ENCODE assay signal across 15 cellular contexts in the genomic region with DNA sequence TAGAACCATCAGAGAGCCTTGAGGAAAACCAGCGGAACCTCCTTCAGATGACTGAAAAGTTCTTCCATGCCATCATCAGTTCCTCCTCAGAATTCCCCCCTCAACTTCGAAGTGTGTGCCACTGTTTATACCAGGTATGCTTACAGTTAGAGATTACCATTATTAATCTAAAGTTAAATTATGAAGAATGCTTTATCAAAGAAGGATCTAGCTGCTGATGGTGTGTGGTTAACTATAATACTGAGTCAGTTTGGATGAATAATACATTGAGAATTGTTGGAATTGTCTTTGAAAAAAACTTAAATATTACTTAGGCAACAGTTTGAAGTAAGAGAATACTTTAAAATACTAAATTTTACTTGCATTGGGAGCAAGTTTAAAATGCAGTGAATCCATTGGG. TPM values are rescaled to one million over a fixed set of nuclear protein-coding genes. Genes with fewer than 3 reads are reported as not detected.
DNase-seq lines count a peak whose midpoint lies in the region; TF ChIP-seq lines count a peak whose summit lies in the region.
"Had no signal": no experiment of that assay in that cellular context is flagged by ENCODE, and none has a peak within 500 bp of the region (broad histone marks: within the 10 kb centered on the region; RNA-seq: fewer than 3 reads in every experiment).

No MANE protein-coding gene starts in this region.

- POLR2A ChIA-PET in MCF 10A (lab: Yijun Ruan, JAX), result interaction anchor here (1.1 to 3.4 kb wide), 3 partner anchors 8 to 91 kb away, joined by 3 to 7 read pairs (median 4); no protein-coding TSS in a partner anchor

- DNase-seq in MCF 10A (ENCODE audit: unreplicated experiment) (no peak), breast epithelium (ENCODE audit: low spot score in 2 of 2) (no peak), amniotic stem cell (lab: John Stamatoyannopoulos, UW) (peak; percentile 62), fibroblast of the aortic adventitia (ENCODE audit: low read depth) (peak; percentile 82), GDM1 (lab: John Stamatoyannopoulos, UW) (no peak)
- no peak for DNase-seq in activated T-helper 2 cell treated with anti-CD3 and anti-CD28 coated beads, Interferon-gamma antibody, Interleukin-2, Interleukin-4, amounts not matched to agents 10 μg/mL and 5 μg/mL and 100 μg/mL, durations not matched to agents 14 hours and 24 hours and 36 hours (ENCODE audit: low spot score)
- no peak for DNase-seq in stimulated activated CD4-positive, alpha-beta T cell treated with anti-CD3 and anti-CD28 coated beads, Interleukin-4, amount 100 ng/mL, for 1 hour
- DNase-seq in stimulated activated CD4-positive, alpha-beta T cell treated with anti-CD3 and anti-CD28 coated beads, Interleukin-15, amount 100 ng/mL, for 24 hours, result no peak
- DNase-seq: effector memory CD8-positive, alpha-beta T cell; Karpas-422; NCI-H1930; NK-92 treated with Interleukin-12 subunit alpha and Interleukin-12 subunit beta, amount 100 ng/mL, for 24 hours; stimulated activated CD4-positive, alpha-beta T cell treated with anti-CD3 and anti-CD28 coated beads, Interleukin-12 subunit alpha, Interleukin-12 subunit beta, amount 100 ng/mL, for 4 hours had no signal

- no peak overlapping the region for H3K4me3 Mint-ChIP-seq in MCF 10A (ENCODE audit: unreplicated experiment)
- H3K4me3 Mint-ChIP-seq in activated T-helper 2 cell treated with anti-CD3 and anti-CD28 coated beads, Interferon-gamma antibody, Interleukin-2, Interleukin-4, amounts not matched to agents 10 μg/mL and 5 μg/mL and 100 μg/mL, durations not matched to agents 14 hours and 24 hours and 36 hours (ENCODE audit: low read depth), result no peak overlapping the region
- H3K4me3 Mint-ChIP-seq: effector memory CD8-positive, alpha-beta T cell had no signal

- TF ChIP-seq CTCF in MCF 10A (IDR thresholded peaks at IDR 0.05; ENCODE audit: unreplicated experiment), result no peak
- TF ChIP-seq CTCF in breast epithelium (IDR thresholded peaks at IDR 0.05), result no peak
- TF ChIP-seq CTCF in fibroblast of the aortic adventitia (IDR thresholded peaks at IDR 0.05; ENCODE audit: insufficient read depth, low read length), result no peak

- H3K4me1 Mint-ChIP-seq in MCF 10A (ENCODE audit: insufficient read depth, unreplicated experiment), result peaks cover 24% of the 10 kb centered on the region
- peaks cover 5% of the 10 kb centered on the region for H3K4me1 Mint-ChIP-seq in activated T-helper 2 cell treated with anti-CD3 and anti-CD28 coated beads, Interferon-gamma antibody, Interleukin-2, Interleukin-4, amounts not matched to agents 10 μg/mL and 5 μg/mL and 100 μg/mL, durations not matched to agents 14 hours and 24 hours and 36 hours (ENCODE audit: low read depth)

- H3K27ac Mint-ChIP-seq in MCF 10A (ENCODE audit: low read depth, unreplicated experiment), result peak overlapping the region; percentile 39
- H3K27ac Mint-ChIP-seq in activated T-helper 2 cell treated with anti-CD3 and anti-CD28 coated beads, Interferon-gamma antibody, Interleukin-2, Interleukin-4, amounts not matched to agents 10 μg/mL and 5 μg/mL and 100 μg/mL, durations not matched to agents 14 hours and 24 hours and 36 hours, result no peak overlapping the region

- H3K27me3 ChIP-seq in breast epithelium, result no peaks in the 10 kb centered on the region

- no peaks in the 10 kb centered on the region for H3K9me3 ChIP-seq in breast epithelium
- H3K9me3 ChIP-seq: thoracic aorta had no signal

- CTCF ChIA-PET in MCF 10A (lab: Yijun Ruan, JAX), result interaction anchor here (0.6 kb wide), 1 partner anchor 57 kb away, joined by 3 read pairs; no protein-coding TSS in a partner anchor

- no TSS peak for BruUV-seq in MCF 10A (replicated peaks; lab: Mats Ljungman, UMichigan)

- H3K9me3 Mint-ChIP-seq in MCF 10A (ENCODE audit: unreplicated experiment), result no peaks in the 10 kb centered on the region
- no peaks in the 10 kb centered on the region for H3K9me3 Mint-ChIP-seq in activated T-helper 2 cell treated with anti-CD3 and anti-CD28 coated beads, Interferon-gamma antibody, Interleukin-2, Interleukin-4, amounts not matched to agents 10 μg/mL and 5 μg/mL and 100 μg/mL, durations not matched to agents 14 hours and 24 hours and 36 hours
- H3K9me3 Mint-ChIP-seq: effector memory CD8-positive, alpha-beta T cell had no signal

- intact Hi-C loops in MCF 10A (cut with micrococcal nuclease) (no loop called here), breast epithelium (cut with DNase I; ENCODE audit: low total_unique reads) (loop anchor here (5.0 kb wide), 1 partner anchor 152 kb away; no protein-coding TSS in a partner anchor)
- intact Hi-C loops in activated T-helper 2 cell treated with anti-CD3 and anti-CD28 coated beads, Interferon-gamma antibody, Interleukin-2, Interleukin-4, amounts not matched to agents 10 μg/mL and 5 μg/mL and 100 μg/mL, durations not matched to agents 14 hours and 24 hours and 36 hours (cut with micrococcal nuclease), result no loop called here

- peaks cover 16% of the 10 kb centered on the region for H3K36me3 Mint-ChIP-seq in MCF 10A (ENCODE audit: insufficient read depth, unreplicated experiment)
- peaks cover 9% of the 10 kb centered on the region for H3K36me3 Mint-ChIP-seq in activated T-helper 2 cell treated with anti-CD3 and anti-CD28 coated beads, Interferon-gamma antibody, Interleukin-2, Interleukin-4, amounts not matched to agents 10 μg/mL and 5 μg/mL and 100 μg/mL, durations not matched to agents 14 hours and 24 hours and 36 hours (ENCODE audit: low read depth)

- H3K27ac ChIP-seq in breast epithelium, result no peak overlapping the region
- H3K27ac ChIP-seq: 22Rv1 had no signal

- no peaks in the 10 kb centered on the region for H3K27me3 Mint-ChIP-seq in MCF 10A (ENCODE audit: insufficient read depth, unreplicated experiment)
- no peaks in the 10 kb centered on the region for H3K27me3 Mint-ChIP-seq in activated T-helper 2 cell treated with anti-CD3 and anti-CD28 coated beads, Interferon-gamma antibody, Interleukin-2, Interleukin-4, amounts not matched to agents 10 μg/mL and 5 μg/mL and 100 μg/mL, durations not matched to agents 14 hours and 24 hours and 36 hours (ENCODE audit: low read depth)
- H3K27me3 Mint-ChIP-seq: effector memory CD8-positive, alpha-beta T cell had no signal

- no peak for TF ChIP-seq POLR2A in breast epithelium (IDR thresholded peaks at IDR 0.05)

- no peak overlapping the region for H3K4me3 ChIP-seq in breast epithelium
- no peak overlapping the region for H3K4me3 ChIP-seq in fibroblast of the aortic adventitia (ENCODE audit: low read depth, low read length)
- H3K4me3 ChIP-seq: thoracic aorta had no signal

- no peaks in the 10 kb centered on the region for H3K4me1 ChIP-seq in breast epithelium

- H3K36me3 ChIP-seq in breast epithelium, result peaks cover 4% of the 10 kb centered on the region
- H3K36me3 ChIP-seq: thoracic aorta had no signal

RNA-seq across cellular contexts. Expression of gene OMG, which starts 48.1 kb away (rescaled TPM):
- 0.16 TPM in 1 of 2 replicates, not detected in the other for total RNA-seq in MCF 10A (2022)
- total RNA-seq in breast epithelium, result under 1 TPM in 1 of 3 donors, not detected in 2; 0.96 TPM
- total RNA-seq in fibroblast of the aortic adventitia (ENCODE audit: low replicate concordance), result 0.63 and 3.9 TPM in 2 replicates
- total RNA-seq in activated T-helper 2 cell treated with anti-CD3 and anti-CD28 coated beads, Interferon-gamma antibody, Interleukin-2, Interleukin-4, amounts not matched to agents 10 μg/mL and 5 μg/mL and 100 μg/mL, durations not matched to agents 14 hours and 24 hours and 36 hours, result 0.11 and 0.16 TPM in 2 replicates
- total RNA-seq: thoracic aorta had no signal

Comparison
In these comparisons a context has a peak if more than half of its experiments do, and no peak if none do; other contexts are left out.
1. DNase-seq: peak in amniotic stem cell (single experiment) and fibroblast of the aortic adventitia (single experiment); none in MCF 10A (single experiment), breast epithelium (0 of 2), activated T-helper 2 cell treated with anti-CD3 and anti-CD28 coated beads, Interferon-gamma antibody, Interleukin-2, Interleukin-4, amounts not matched to agents 10 μg/mL and 5 μg/mL and 100 μg/mL, durations not matched to agents 14 hours and 24 hours and 36 hours (single experiment), stimulated activated CD4-positive, alpha-beta T cell treated with anti-CD3 and anti-CD28 coated beads, Interleukin-4, amount 100 ng/mL, for 1 hour (single experiment), GDM1 (single experiment) and stimulated activated CD4-positive, alpha-beta T cell treated with anti-CD3 and anti-CD28 coated beads, Interleukin-15, amount 100 ng/mL, for 24 hours (single experiment).